In the genomic region with DNA sequence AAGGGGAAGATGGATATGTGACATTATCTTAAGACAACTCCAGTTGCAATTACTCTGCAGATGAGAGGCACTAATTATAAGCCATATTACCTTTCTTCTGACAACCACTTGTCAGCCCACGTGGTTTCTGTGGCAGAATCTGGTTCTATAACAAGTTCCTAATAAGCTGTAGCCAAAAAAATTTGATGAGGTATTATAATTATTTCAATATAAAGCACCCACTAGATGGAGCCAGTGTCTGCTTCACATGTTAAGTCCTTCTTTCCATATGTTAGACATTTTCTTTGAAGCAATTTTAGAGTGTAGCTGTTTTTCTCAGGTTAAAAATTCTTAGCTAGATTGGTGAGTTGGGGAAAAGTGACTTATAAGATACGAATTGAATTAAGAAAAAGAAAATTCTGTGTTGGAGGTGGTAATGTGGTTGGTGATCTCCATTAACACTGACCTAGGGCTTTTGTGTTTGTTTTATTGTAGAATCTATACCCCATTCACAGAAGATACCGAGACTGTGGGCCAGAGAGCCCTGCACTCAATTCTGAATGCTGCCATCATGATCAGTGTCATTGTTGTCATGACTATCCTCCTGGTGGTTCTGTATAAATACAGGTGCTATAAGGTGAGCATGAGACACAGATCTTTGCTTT, we compare ENCODE assay signal across 8 cellular contexts. TPM values are rescaled to one million over a fixed set of nuclear protein-coding genes. Genes with fewer than 3 reads are reported as not detected.
DNase-seq lines count a peak whose midpoint lies in the region; ATAC-seq and TF ChIP-seq lines count a peak whose summit lies in the region.

No MANE protein-coding gene starts in this region.

- no peak overlapping the region for H3K4ac ChIP-seq in mesendoderm (ENCODE audit: low read depth, low read length)

- H2AK5ac ChIP-seq in mesendoderm (ENCODE audit: low read length) = no peak overlapping the region

- H4K5ac ChIP-seq in mesendoderm (ENCODE audit: low read length) = no peak overlapping the region

- no peaks in the 10 kb centered on the region for H3K79me2 ChIP-seq in mesendoderm (ENCODE audit: control insufficient read depth, insufficient read depth, low read length)

- DNase-seq in right atrium auricular region (ENCODE audit: low spot score) (no peak), Right ventricle myocardium inferior (ENCODE audit: missing footprints) (no peak), NCI-H2029 treated with DMSO at 0.1 percent for 48 hours (lab: John Stamatoyannopoulos, UW) (peak; percentile 1), brain microvascular endothelial cell (peak; percentile 20), mesendoderm (peak; percentile 16)
- no peak for DNase-seq in activated effector memory CD4-positive, alpha-beta T cell treated with anti-CD3 and anti-CD28 coated beads, Interleukin-2, amount 50 U/mL, for 16 hours

- no peak overlapping the region for H3K56ac ChIP-seq in mesendoderm (ENCODE audit: low read length)

- in situ Hi-C loops in brain microvascular endothelial cell (cut with HindIII; ENCODE audit: low pct_ligation_motif_present, low sequenced_read_pairs) = no loop called here

- TF ChIP-seq CTCF in right atrium auricular region (IDR thresholded peaks at IDR 0.05) = peak; percentile 35 to 65
- TF ChIP-seq CTCF in brain microvascular endothelial cell (IDR thresholded peaks at IDR 0.05; ENCODE audit: low read depth, low read length, missing control alignments) = peak; percentile 49

- H3K4me1 ChIP-seq in right atrium auricular region = no peaks in the 10 kb centered on the region
- no peaks in the 10 kb centered on the region for H3K4me1 ChIP-seq in mesendoderm (ENCODE audit: control insufficient read depth, low read depth, low read length)

- no peak overlapping the region for H2BK5ac ChIP-seq in mesendoderm (ENCODE audit: low read length)

- no peaks in the 10 kb centered on the region for H3K27me3 ChIP-seq in right atrium auricular region
- H3K27me3 ChIP-seq in brain microvascular endothelial cell (replicated peaks) = no peaks in the 10 kb centered on the region
- H3K27me3 ChIP-seq in mesendoderm (ENCODE audit: insufficient read depth, low read length, poor library complexity) = no peaks in the 10 kb centered on the region

- no peaks in the 10 kb centered on the region for H3K79me1 ChIP-seq in mesendoderm (ENCODE audit: low read length)

- no peak overlapping the region for H2BK120ac ChIP-seq in mesendoderm (ENCODE audit: low read depth, low read length)

- WGBS in mesendoderm (ENCODE audit: extremely low coverage, insufficient coverage, low lambda C conversion rate) = 100% methylated on average over 1 of the region's 3 CpGs

- no peak overlapping the region for H2BK15ac ChIP-seq in mesendoderm (replicated peaks; ENCODE audit: low read depth)

- H3K4me2 ChIP-seq in mesendoderm (ENCODE audit: low read length) = no peak overlapping the region

- intact Hi-C loops in Right ventricle myocardium inferior (cut with DNase I) = loop anchor here (5.0 kb wide), 1 partner anchor 299 kb away; no protein-coding TSS in a partner anchor

- no peak overlapping the region for H3K27ac ChIP-seq in right atrium auricular region
- no peak overlapping the region for H3K27ac ChIP-seq in brain microvascular endothelial cell
- no peak overlapping the region for H3K27ac ChIP-seq in mesendoderm (ENCODE audit: low read depth, low read length)

- H3K4me3 ChIP-seq in right atrium auricular region (no peak overlapping the region), brain microvascular endothelial cell (ENCODE audit: low read depth, low read length) (no peak overlapping the region), mesendoderm (ENCODE audit: low read length) (no peak overlapping the region)

- ATAC-seq in Right ventricle myocardium inferior (no peak), HG03520 (IDR thresholded peaks at IDR 0.05; ENCODE audit: unreplicated experiment) (no peak), GM18505 (IDR thresholded peaks at IDR 0.05; ENCODE audit: unreplicated experiment) (no peak)

- H4K8ac ChIP-seq in mesendoderm (ENCODE audit: low read depth, low read length) = no peak overlapping the region

- H3K9ac ChIP-seq in mesendoderm (ENCODE audit: low read length) = no peak overlapping the region

- TF ChIP-seq POLR2A in GM18505 (IDR thresholded peaks at IDR 0.05; ENCODE audit: borderline replicate concordance, extremely low read depth, insufficient read depth, insufficient read length) = no peak

- H3K23ac ChIP-seq in mesendoderm (ENCODE audit: low read length) = no peak overlapping the region

- no peak overlapping the region for H3K18ac ChIP-seq in mesendoderm (ENCODE audit: low read length)

- peaks cover 50% of the 10 kb centered on the region for H3K36me3 ChIP-seq in right atrium auricular region
- peaks cover 47% of the 10 kb centered on the region for H3K36me3 ChIP-seq in brain microvascular endothelial cell (replicated peaks)
- peaks cover 3% of the 10 kb centered on the region for H3K36me3 ChIP-seq in mesendoderm (ENCODE audit: control insufficient read depth, insufficient read depth, low read length)

- H3K9me3 ChIP-seq in right atrium auricular region = no peaks in the 10 kb centered on the region

RNA-seq across cellular contexts. Expression of a gene that starts 36.9 kb away (rescaled TPM):
- total RNA-seq in right atrium auricular region (10 to 100 TPM; 20.5 to 22.3 TPM), Right ventricle myocardium inferior (23.5 TPM)
- 20.8 TPM for polyA plus RNA-seq in mesendoderm (2013, experiment 1 of 2)
- polyA plus RNA-seq in mesendoderm (2013, experiment 2 of 2) = 21.7 TPM

Comparison
In these comparisons a context has a peak if more than half of its experiments do, and no peak if none do; other contexts are left out.
1. DNase-seq: peak in NCI-H2029 treated with DMSO at 0.1 percent for 48 hours (single experiment), brain microvascular endothelial cell (single experiment) and mesendoderm (single experiment); none in right atrium auricular region (single experiment), Right ventricle myocardium inferior (single experiment) and activated effector memory CD4-positive, alpha-beta T cell treated with anti-CD3 and anti-CD28 coated beads, Interleukin-2, amount 50 U/mL, for 16 hours (single experiment).